14 cellular contexts compared by ENCODE assay signal in genomic region chr5:32004404-32004803, GRCh38.
A peak's percentile ranks its signal among the peaks of the same experiment; 100 is the strongest.
DNase-seq lines count a peak whose midpoint lies in the region; ATAC-seq, FAIRE-seq and TF ChIP-seq lines count a peak whose summit lies in the region.
"Had no signal": no experiment of that assay in that cellular context is flagged by ENCODE, and none has a peak within 500 bp of the region (broad histone marks: within the 10 kb centered on the region; RNA-seq: fewer than 3 reads in every experiment).

No MANE protein-coding gene starts in this region.

- ATAC-seq in GM18505 (IDR thresholded peaks at IDR 0.05; ENCODE audit: unreplicated experiment) = peak; percentile 54
- peak; percentile 86 for ATAC-seq in GM19463 (IDR thresholded peaks at IDR 0.05; ENCODE audit: unreplicated experiment)
- ATAC-seq in HG02798 (IDR thresholded peaks at IDR 0.05; ENCODE audit: poor library complexity, unreplicated experiment) = peak; percentile 50
- ATAC-seq in HG03520 (IDR thresholded peaks at IDR 0.05; ENCODE audit: unreplicated experiment) = peak; percentile 71
- ATAC-seq: gastroesophageal sphincter had no signal

- H3K27ac ChIP-seq in tibial artery = no peak overlapping the region
- H3K27ac ChIP-seq: cardiac muscle cell, gastroesophageal sphincter, thyroid gland, VCaP had no signal

- no peaks in the 10 kb centered on the region for H3K4me1 ChIP-seq in tibial artery
- H3K4me1 ChIP-seq: gastroesophageal sphincter, thyroid gland had no signal

- in situ Hi-C loops in KBM-7 (cut with MboI; ENCODE audit: low pct_unique_long_range_greater_than_20kb, low sequenced_read_pairs) = no loop called here

- no peak for TF ChIP-seq CTCF in tibial artery (IDR thresholded peaks at IDR 0.05)

- no peaks in the 10 kb centered on the region for H3K9me3 ChIP-seq in tibial artery
- H3K9me3 ChIP-seq: gastroesophageal sphincter, thyroid gland had no signal

- H3K36me3 ChIP-seq in tibial artery = peaks cover 0 to 10% (median 0%) of the 10 kb centered on the region in 3 donors
- H3K36me3 ChIP-seq: cardiac muscle cell, thyroid gland had no signal

- intact Hi-C loops in tibial artery (cut with DNase I; ENCODE audit: low total_unique reads) = no loop called here

- DNase-seq in tibial artery = no peak
- no peak for DNase-seq in foreskin melanocyte
- no peak for DNase-seq in KBM-7
- no peak for DNase-seq in frontal cortex (ENCODE audit: low spot score in 2 of 2)
- DNase-seq: NCI-H1092 treated with DMSO at 0.1 percent for 48 hours, NCI-H510A, thyroid gland had no signal

- TF ChIP-seq POLR2A in GM18505 (IDR thresholded peaks at IDR 0.05; ENCODE audit: borderline replicate concordance, extremely low read depth, insufficient read depth, insufficient read length) = no peak

- no peak for FAIRE-seq in frontal cortex (lab: Jason Lieb, UNC)

- no peak overlapping the region for H3K4me3 ChIP-seq in tibial artery
- H3K4me3 ChIP-seq: cardiac muscle cell, gastroesophageal sphincter, thyroid gland had no signal

- no peaks in the 10 kb centered on the region for H3K27me3 ChIP-seq in tibial artery
- H3K27me3 ChIP-seq: cardiac muscle cell, gastroesophageal sphincter, thyroid gland had no signal
